In the genomic region with DNA sequence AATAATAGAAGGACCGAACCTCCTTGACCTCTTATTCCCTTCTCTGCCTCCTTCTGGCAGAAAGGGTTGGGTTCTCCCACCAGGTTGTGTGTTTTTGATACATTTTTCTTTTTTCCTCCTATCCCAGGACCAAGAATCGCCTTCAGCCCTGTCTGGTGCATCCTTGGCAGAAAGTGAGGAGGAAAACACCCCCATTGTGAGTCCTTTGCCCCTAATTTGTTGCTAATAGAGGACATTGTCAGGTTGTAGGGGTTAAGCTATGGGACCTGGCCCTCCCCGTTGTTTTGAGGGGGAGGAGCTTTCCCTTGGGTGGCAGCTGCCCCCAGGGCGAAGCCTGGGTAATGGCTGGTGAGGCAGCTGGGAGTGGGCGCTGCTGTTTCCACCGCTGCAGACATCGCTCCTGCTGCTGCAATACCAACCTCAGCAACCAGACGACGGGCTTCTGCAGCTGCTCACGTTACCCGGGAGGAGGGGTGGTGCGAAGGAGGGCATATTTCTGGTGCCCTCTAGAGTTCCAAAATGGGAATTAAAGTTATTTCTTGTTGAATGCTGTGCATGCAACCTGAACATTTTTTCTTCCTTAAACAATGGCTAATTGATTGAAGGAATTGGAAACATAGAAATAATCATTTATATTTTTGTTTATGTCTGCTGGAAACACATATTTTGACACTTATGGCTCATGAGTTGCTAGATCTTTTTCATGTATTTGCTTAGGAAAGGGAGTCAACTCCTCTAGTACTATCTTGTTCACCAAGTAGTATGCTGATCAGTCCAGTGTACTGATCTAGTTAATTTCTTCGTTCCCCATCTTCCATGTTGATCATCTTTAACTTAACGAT, we compare ENCODE assay signal across 1 cellular context.
TF ChIP-seq lines count a peak whose summit lies in the region.

No MANE protein-coding gene starts in this region.

TF ChIP-seq in GM12878, 131 proteins besides CTCF, POLR2A, EP300 and RAD21 (continued from another document and continues in another):
- TF ChIP-seq, protein P1, sequence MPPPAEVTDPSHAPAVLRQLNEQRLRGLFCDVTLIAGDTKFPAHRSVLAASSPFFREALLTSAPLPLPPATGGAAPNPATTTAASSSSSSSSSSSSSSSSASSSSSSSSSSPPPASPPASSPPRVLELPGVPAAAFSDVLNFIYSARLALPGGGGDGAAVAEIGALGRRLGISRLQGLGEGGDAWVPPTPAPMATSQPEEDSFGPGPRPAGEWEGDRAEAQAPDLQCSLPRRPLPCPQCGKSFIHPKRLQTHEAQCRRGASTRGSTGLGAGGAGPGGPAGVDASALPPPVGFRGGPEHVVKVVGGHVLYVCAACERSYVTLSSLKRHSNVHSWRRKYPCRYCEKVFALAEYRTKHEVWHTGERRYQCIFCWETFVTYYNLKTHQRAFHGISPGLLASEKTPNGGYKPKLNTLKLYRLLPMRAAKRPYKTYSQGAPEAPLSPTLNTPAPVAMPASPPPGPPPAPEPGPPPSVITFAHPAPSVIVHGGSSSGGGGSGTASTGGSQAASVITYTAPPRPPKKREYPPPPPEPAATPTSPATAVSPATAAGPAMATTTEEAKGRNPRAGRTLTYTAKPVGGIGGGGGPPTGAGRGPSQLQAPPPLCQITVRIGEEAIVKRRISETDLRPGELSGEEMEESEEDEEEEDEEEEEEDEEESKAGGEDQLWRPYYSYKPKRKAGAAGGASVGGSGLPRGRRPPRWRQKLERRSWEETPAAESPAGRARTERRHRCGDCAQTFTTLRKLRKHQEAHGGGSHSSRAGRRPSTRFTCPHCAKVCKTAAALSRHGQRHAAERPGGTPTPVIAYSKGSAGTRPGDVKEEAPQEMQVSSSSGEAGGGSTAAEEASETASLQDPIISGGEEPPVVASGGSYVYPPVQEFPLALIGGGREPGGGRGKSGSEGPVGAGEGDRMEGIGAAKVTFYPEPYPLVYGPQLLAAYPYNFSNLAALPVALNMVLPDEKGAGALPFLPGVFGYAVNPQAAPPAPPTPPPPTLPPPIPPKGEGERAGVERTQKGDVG (CRISPR knock-in tag; IDR thresholded peaks at IDR 0.05), result no peak
- TF ChIP-seq CBX3 (IDR thresholded peaks at IDR 0.05; ENCODE audit: borderline replicate concordance, low read depth) (no peak), SUPT20H (IDR thresholded peaks at IDR 0.05; ENCODE audit: borderline replicate concordance, control insufficient read depth, low read depth, low read length) (no peak), TCF7 (IDR thresholded peaks at IDR 0.05; ENCODE audit: borderline replicate concordance) (0 out of 2 replicates have a peak, but pooled peaks have one; percentile 22), SMAD1 (IDR thresholded peaks at IDR 0.05; ENCODE audit: low read depth, partially characterized antibody) (no peak), KLF5 (IDR thresholded peaks at IDR 0.05; ENCODE audit: partially characterized antibody) (no peak), MYB (IDR thresholded peaks at IDR 0.05; ENCODE audit: borderline replicate concordance, low read depth, low read length) (no peak), MTA2 (IDR thresholded peaks at IDR 0.05; ENCODE audit: low read depth) (no peak), ATF7 (IDR thresholded peaks at IDR 0.05; ENCODE audit: low read depth) (no peak), RELA (IDR thresholded peaks at IDR 0.05; ENCODE audit: borderline replicate concordance, partially characterized antibody) (no peak), TARDBP (IDR thresholded peaks at IDR 0.05; ENCODE audit: borderline replicate concordance) (no peak), IRF4 (IDR thresholded peaks at IDR 0.05; ENCODE audit: low read depth, low read length) (peak; percentile 63; the same call in 1 of the 2 replicates), RELB (IDR thresholded peaks at IDR 0.05; ENCODE audit: low read depth) (no peak), ZNF622 (IDR thresholded peaks at IDR 0.05) (no peak), HCFC1 (IDR thresholded peaks at IDR 0.05; ENCODE audit: low read length) (peak; percentile 39; the same call in 1 of the 2 replicates), ATF3 (IDR thresholded peaks at IDR 0.05; ENCODE audit: borderline replicate concordance, extremely low read depth, low read depth, low read length) (no peak), MAX (IDR thresholded peaks at IDR 0.05; ENCODE audit: low read depth, low read length) (no peak), SUZ12 (IDR thresholded peaks at IDR 0.05; ENCODE audit: unreplicated experiment) (no peak), EED (IDR thresholded peaks at IDR 0.05; ENCODE audit: low read depth) (no peak), ZNF217 (IDR thresholded peaks at IDR 0.05) (no peak), NRF1 (conservative IDR thresholded peaks at IDR 0.05; ENCODE audit: low read depth, low read length) (no peak), NR2C2 (IDR thresholded peaks at IDR 0.05; ENCODE audit: borderline replicate concordance, control insufficient read depth, insufficient read length, low read depth) (no peak), ZBTB33 (IDR thresholded peaks at IDR 0.05) (no peak), HDGF (IDR thresholded peaks at IDR 0.05) (0 out of 2 replicates have a peak, but pooled peaks have one; percentile 25), NFXL1 (IDR thresholded peaks at IDR 0.05; ENCODE audit: borderline replicate concordance) (no peak), PAX5 (IDR thresholded peaks at IDR 0.05; ENCODE audit: borderline replicate concordance, low read depth, low read length) (peak; percentile 71; the same call in 1 of the 2 replicates), TAF1 (IDR thresholded peaks at IDR 0.05; ENCODE audit: borderline replicate concordance, low read depth, low read length) (no peak; the same call in 1 of the 2 replicates), IKZF1 (conservative IDR thresholded peaks at IDR 0.05) (peak; percentile 22; the same call in 1 of the 2 replicates), SIN3A (IDR thresholded peaks at IDR 0.05; ENCODE audit: low read depth, low read length) (no peak), GATAD2B (conservative IDR thresholded peaks at IDR 0.05; ENCODE audit: low read depth) (no peak), LARP7 (IDR thresholded peaks at IDR 0.05) (peak; percentile 26; the same call in 1 of the 2 replicates), RBBP5 (conservative IDR thresholded peaks at IDR 0.05) (no peak), BRCA1 (IDR thresholded peaks at IDR 0.05; ENCODE audit: low read depth, low read length) (no peak), JUND (IDR thresholded peaks at IDR 0.05; ENCODE audit: low read depth, low read length) (no peak)
- TF ChIP-seq, protein P2, sequence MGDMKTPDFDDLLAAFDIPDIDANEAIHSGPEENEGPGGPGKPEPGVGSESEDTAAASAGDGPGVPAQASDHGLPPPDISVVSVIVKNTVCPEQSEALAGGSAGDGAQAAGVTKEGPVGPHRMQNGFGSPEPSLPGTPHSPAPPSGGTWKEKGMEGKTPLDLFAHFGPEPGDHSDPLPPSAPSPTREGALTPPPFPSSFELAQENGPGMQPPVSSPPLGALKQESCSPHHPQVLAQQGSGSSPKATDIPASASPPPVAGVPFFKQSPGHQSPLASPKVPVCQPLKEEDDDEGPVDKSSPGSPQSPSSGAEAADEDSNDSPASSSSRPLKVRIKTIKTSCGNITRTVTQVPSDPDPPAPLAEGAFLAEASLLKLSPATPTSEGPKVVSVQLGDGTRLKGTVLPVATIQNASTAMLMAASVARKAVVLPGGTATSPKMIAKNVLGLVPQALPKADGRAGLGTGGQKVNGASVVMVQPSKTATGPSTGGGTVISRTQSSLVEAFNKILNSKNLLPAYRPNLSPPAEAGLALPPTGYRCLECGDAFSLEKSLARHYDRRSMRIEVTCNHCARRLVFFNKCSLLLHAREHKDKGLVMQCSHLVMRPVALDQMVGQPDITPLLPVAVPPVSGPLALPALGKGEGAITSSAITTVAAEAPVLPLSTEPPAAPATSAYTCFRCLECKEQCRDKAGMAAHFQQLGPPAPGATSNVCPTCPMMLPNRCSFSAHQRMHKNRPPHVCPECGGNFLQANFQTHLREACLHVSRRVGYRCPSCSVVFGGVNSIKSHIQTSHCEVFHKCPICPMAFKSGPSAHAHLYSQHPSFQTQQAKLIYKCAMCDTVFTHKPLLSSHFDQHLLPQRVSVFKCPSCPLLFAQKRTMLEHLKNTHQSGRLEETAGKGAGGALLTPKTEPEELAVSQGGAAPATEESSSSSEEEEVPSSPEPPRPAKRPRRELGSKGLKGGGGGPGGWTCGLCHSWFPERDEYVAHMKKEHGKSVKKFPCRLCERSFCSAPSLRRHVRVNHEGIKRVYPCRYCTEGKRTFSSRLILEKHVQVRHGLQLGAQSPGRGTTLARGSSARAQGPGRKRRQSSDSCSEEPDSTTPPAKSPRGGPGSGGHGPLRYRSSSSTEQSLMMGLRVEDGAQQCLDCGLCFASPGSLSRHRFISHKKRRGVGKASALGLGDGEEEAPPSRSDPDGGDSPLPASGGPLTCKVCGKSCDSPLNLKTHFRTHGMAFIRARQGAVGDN (IDR thresholded peaks at IDR 0.05), result 0 out of 2 replicates have a peak, but pooled peaks have one; percentile 36
- TF ChIP-seq, protein P3, sequence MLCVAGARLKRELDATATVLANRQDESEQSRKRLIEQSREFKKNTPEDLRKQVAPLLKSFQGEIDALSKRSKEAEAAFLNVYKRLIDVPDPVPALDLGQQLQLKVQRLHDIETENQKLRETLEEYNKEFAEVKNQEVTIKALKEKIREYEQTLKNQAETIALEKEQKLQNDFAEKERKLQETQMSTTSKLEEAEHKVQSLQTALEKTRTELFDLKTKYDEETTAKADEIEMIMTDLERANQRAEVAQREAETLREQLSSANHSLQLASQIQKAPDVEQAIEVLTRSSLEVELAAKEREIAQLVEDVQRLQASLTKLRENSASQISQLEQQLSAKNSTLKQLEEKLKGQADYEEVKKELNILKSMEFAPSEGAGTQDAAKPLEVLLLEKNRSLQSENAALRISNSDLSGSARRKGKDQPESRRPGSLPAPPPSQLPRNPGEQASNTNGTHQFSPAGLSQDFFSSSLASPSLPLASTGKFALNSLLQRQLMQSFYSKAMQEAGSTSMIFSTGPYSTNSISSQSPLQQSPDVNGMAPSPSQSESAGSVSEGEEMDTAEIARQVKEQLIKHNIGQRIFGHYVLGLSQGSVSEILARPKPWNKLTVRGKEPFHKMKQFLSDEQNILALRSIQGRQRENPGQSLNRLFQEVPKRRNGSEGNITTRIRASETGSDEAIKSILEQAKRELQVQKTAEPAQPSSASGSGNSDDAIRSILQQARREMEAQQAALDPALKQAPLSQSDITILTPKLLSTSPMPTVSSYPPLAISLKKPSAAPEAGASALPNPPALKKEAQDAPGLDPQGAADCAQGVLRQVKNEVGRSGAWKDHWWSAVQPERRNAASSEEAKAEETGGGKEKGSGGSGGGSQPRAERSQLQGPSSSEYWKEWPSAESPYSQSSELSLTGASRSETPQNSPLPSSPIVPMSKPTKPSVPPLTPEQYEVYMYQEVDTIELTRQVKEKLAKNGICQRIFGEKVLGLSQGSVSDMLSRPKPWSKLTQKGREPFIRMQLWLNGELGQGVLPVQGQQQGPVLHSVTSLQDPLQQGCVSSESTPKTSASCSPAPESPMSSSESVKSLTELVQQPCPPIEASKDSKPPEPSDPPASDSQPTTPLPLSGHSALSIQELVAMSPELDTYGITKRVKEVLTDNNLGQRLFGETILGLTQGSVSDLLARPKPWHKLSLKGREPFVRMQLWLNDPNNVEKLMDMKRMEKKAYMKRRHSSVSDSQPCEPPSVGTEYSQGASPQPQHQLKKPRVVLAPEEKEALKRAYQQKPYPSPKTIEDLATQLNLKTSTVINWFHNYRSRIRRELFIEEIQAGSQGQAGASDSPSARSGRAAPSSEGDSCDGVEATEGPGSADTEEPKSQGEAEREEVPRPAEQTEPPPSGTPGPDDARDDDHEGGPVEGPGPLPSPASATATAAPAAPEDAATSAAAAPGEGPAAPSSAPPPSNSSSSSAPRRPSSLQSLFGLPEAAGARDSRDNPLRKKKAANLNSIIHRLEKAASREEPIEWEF (IDR thresholded peaks at IDR 0.05; ENCODE audit: insufficient replicate concordance, low read depth, low read length), result no peak
